2 cellular contexts compared by ENCODE assay signal in the genomic region with DNA sequence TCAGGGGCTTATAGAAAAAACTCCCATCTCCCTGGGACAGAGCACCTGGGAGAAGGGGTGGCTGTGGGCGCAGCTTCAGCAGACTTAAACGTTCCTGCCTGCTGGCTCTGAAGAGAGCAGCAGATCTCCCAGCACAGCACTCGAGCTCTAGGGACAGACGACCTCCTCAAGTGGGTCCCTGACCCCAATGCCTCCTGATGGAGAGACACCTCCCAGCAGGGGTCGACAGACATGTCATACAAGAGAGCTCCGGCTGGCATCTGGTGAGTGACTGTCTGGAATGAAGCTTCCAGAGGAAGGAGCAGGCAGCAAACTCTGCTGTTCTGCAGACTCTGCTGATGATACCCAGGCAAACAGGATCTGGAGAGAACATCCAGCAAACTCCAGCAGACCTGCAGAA. TPM values are rescaled to one million over a fixed set of nuclear protein-coding genes. Genes with fewer than 3 reads are reported as not detected.
"Had no signal": no experiment of that assay in that cellular context is flagged by ENCODE, and none has a peak within 500 bp of the region (broad histone marks: within the 10 kb centered on the region; RNA-seq: fewer than 3 reads in every experiment).

No MANE protein-coding gene starts in this region.

RNA-seq across cellular contexts. Expression of a gene that starts 22.0 kb away (rescaled TPM):
- total RNA-seq: GM23248, HFFc6 had no signal
- polyA plus RNA-seq: GM23248 had no signal
